Comparison of ENCODE assay signal across 29 cellular contexts in the genomic region with DNA sequence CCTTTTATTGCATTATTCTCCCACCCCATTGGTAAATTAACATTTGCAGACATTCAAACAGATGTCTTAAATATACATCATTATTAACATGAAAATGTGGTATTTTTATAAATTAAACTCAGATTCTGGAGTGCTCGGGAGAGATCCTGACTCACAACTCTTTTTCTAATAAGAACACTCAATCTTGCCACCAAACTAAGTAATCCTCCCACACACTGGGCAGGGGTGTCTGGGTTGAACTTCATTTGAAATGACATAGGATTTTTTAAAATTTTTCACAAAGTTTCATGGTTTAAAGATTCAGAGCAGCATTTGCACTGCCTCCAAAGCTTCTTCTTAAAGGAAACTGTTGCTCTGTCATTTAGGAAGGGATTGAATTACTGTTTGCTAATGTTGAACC.
"Had no signal": no experiment of that assay in that cellular context is flagged by ENCODE, and none has a peak within 500 bp of the region (broad histone marks: within the 10 kb centered on the region; RNA-seq: fewer than 3 reads in every experiment).

No MANE protein-coding gene starts in this region.

- H3K4me3 ChIP-seq: stomach, suprapubic skin, testis, thoracic aorta, thyroid gland, tibial artery, tibial nerve, transverse colon, upper lobe of left lung, upper lobe of right lung, uterus, vagina had no signal

- H3K36me3 ChIP-seq: stomach, suprapubic skin, thoracic aorta, thyroid gland, tibial artery, tibial nerve, transverse colon, upper lobe of left lung, upper lobe of right lung, uterus, vagina had no signal

- H3K36me3 Mint-ChIP-seq: stimulated activated effector memory CD8-positive, alpha-beta T cell treated with anti-CD3 and anti-CD28 coated beads, Interleukin-12 subunit alpha, Interleukin-12 subunit beta, amount 100 ng/mL, for 72 hours; stimulated activated memory B cell treated with anti-CD40 and anti-IgM and Interleukin-4, amounts not matched to agents 10 μg/mL and 1 μg/mL and 100 μg/mL, for 72 hours; stimulated activated naive B cell treated with anti-CD40 and anti-IgM and Interleukin-4, amounts not matched to agents 10 μg/mL and 1 μg/mL and 100 μg/mL, for 72 hours; type B pancreatic cell had no signal

- H3K9me3 ChIP-seq: stomach, suprapubic skin, testis, thoracic aorta, thyroid gland, tibial artery, tibial nerve, transverse colon, upper lobe of left lung, upper lobe of right lung, uterus, vagina had no signal

- DNase-seq: stimulated activated CD4-positive, alpha-beta T cell treated with anti-CD3 and anti-CD28 coated beads, Interleukin-2, amount 100 ng/mL, for 48 hours; stimulated activated CD4-positive, alpha-beta T cell treated with anti-CD3 and anti-CD28 coated beads, Interleukin-4, amount 100 ng/mL, for 1 hour; stimulated activated CD4-positive, alpha-beta T cell treated with anti-CD3 and anti-CD28 coated beads, Interleukin-4, amount 100 ng/mL, for 24 hours; stimulated activated CD4-positive, alpha-beta T cell treated with anti-CD3 and anti-CD28 coated beads, Interleukin-4, amount 100 ng/mL, for 4 hours; stimulated activated CD8-positive, alpha-beta memory T cell treated with anti-CD3 and anti-CD28 coated beads, Interleukin-4, amount 100 ng/mL, for 48 hours; stimulated activated naive B cell treated with anti-CD40 and anti-IgM and Interleukin-4, amounts not matched to agents 10 μg/mL and 1 μg/mL and 100 μg/mL, for 72 hours; stimulated activated naive CD4-positive, alpha-beta T cell; stimulated activated naive CD4-positive, alpha-beta T cell treated with Interleukin-2 at 50 U/mL for 16 hours; stimulated activated naive CD8-positive, alpha-beta T cell treated with anti-CD3 and anti-CD28 coated beads, Interleukin-15, amount 100 ng/mL, for 72 hours; stimulated activated naive CD8-positive, alpha-beta T cell treated with anti-CD3 and anti-CD28 coated beads, Interleukin-15, Interleukin-2, amounts not matched to agents 100 U/mL and 50 U/mL, for 24 hours; stomach; substantia nigra; testis; thyroid gland; tibial artery; transverse colon; trophoblast cell; upper lobe of left lung; upper lobe of right lung; uterus had no signal

- H3K4me1 ChIP-seq: stomach, suprapubic skin, testis, tibial artery, tibial nerve, transverse colon, upper lobe of left lung, upper lobe of right lung, uterus, vagina had no signal

- H3K27me3 Mint-ChIP-seq: stimulated activated memory B cell treated with anti-CD40 and anti-IgM and Interleukin-4, amounts not matched to agents 10 μg/mL and 1 μg/mL and 100 μg/mL, for 72 hours; stimulated activated naive B cell treated with anti-CD40 and anti-IgM and Interleukin-4, amounts not matched to agents 10 μg/mL and 1 μg/mL and 100 μg/mL, for 72 hours; stimulated activated naive CD8-positive, alpha-beta T cell treated with anti-CD3 and anti-CD28 coated beads, Interleukin-15, amount 100 ng/mL, for 72 hours; stimulated activated naive CD8-positive, alpha-beta T cell treated with anti-CD3 and anti-CD28 coated beads, Interleukin-15, Interleukin-2, amounts not matched to agents 100 ng/mL and 50 ng/mL, for 24 hours; type B pancreatic cell had no signal

- H3K4me3 Mint-ChIP-seq: stimulated activated effector memory CD8-positive, alpha-beta T cell treated with anti-CD3 and anti-CD28 coated beads, Interleukin-12 subunit alpha, Interleukin-12 subunit beta, amount 100 ng/mL, for 72 hours; stimulated activated memory B cell treated with anti-CD40 and anti-IgM and Interleukin-4, amounts not matched to agents 10 μg/mL and 1 μg/mL and 100 μg/mL, for 72 hours; stimulated activated naive B cell treated with anti-CD40 and anti-IgM and Interleukin-4, amounts not matched to agents 10 μg/mL and 1 μg/mL and 100 μg/mL, for 72 hours; stimulated activated naive CD8-positive, alpha-beta T cell treated with anti-CD3 and anti-CD28 coated beads, Interleukin-15, amount 100 ng/mL, for 72 hours; stimulated activated naive CD8-positive, alpha-beta T cell treated with anti-CD3 and anti-CD28 coated beads, Interleukin-15, Interleukin-2, amounts not matched to agents 100 ng/mL and 50 ng/mL, for 24 hours; type B pancreatic cell had no signal

- ATAC-seq: stimulated activated effector memory CD8-positive, alpha-beta T cell treated with anti-CD3 and anti-CD28 coated beads, Interleukin-12 subunit alpha, Interleukin-12 subunit beta, amount 100 ng/mL, for 72 hours; stimulated activated naive B cell treated with anti-CD40 and anti-IgM and Interleukin-4, amounts not matched to agents 10 μg/mL and 1 μg/mL and 100 μg/mL, for 72 hours; stimulated activated naive CD8-positive, alpha-beta T cell treated with anti-CD3 and anti-CD28 coated beads, Interleukin-15, amount 100 ng/mL, for 72 hours; stimulated activated naive CD8-positive, alpha-beta T cell treated with anti-CD3 and anti-CD28 coated beads, Interleukin-15, Interleukin-2, amounts not matched to agents 100 U/mL and 50 U/mL, for 24 hours; upper lobe of right lung had no signal

- H3K27ac Mint-ChIP-seq: stimulated activated effector memory CD8-positive, alpha-beta T cell treated with anti-CD3 and anti-CD28 coated beads, Interleukin-12 subunit alpha, Interleukin-12 subunit beta, amount 100 ng/mL, for 72 hours; stimulated activated memory B cell treated with anti-CD40 and anti-IgM and Interleukin-4, amounts not matched to agents 10 μg/mL and 1 μg/mL and 100 μg/mL, for 72 hours; stimulated activated naive B cell treated with anti-CD40 and anti-IgM and Interleukin-4, amounts not matched to agents 10 μg/mL and 1 μg/mL and 100 μg/mL, for 72 hours; stimulated activated naive CD8-positive, alpha-beta T cell treated with anti-CD3 and anti-CD28 coated beads, Interleukin-15, amount 100 ng/mL, for 72 hours; stimulated activated naive CD8-positive, alpha-beta T cell treated with anti-CD3 and anti-CD28 coated beads, Interleukin-15, Interleukin-2, amounts not matched to agents 100 ng/mL and 50 ng/mL, for 24 hours; type B pancreatic cell had no signal

- H3K27ac ChIP-seq: stomach, suprapubic skin, testis, thoracic aorta, thyroid gland, tibial artery, tibial nerve, transverse colon, upper lobe of left lung, upper lobe of right lung, uterus, vagina had no signal

- H3K4me1 Mint-ChIP-seq: stimulated activated effector memory CD8-positive, alpha-beta T cell treated with anti-CD3 and anti-CD28 coated beads, Interleukin-12 subunit alpha, Interleukin-12 subunit beta, amount 100 ng/mL, for 72 hours; stimulated activated memory B cell treated with anti-CD40 and anti-IgM and Interleukin-4, amounts not matched to agents 10 μg/mL and 1 μg/mL and 100 μg/mL, for 72 hours; stimulated activated naive B cell treated with anti-CD40 and anti-IgM and Interleukin-4, amounts not matched to agents 10 μg/mL and 1 μg/mL and 100 μg/mL, for 72 hours; stimulated activated naive CD8-positive, alpha-beta T cell treated with anti-CD3 and anti-CD28 coated beads, Interleukin-15, amount 100 ng/mL, for 72 hours had no signal

- H3K27me3 ChIP-seq: stomach, suprapubic skin, testis, thyroid gland, tibial artery, tibial nerve, transverse colon, upper lobe of left lung, upper lobe of right lung, uterus, vagina had no signal

- H3K9me3 Mint-ChIP-seq: stimulated activated memory B cell treated with anti-CD40 and anti-IgM and Interleukin-4, amounts not matched to agents 10 μg/mL and 1 μg/mL and 100 μg/mL, for 72 hours; stimulated activated naive B cell treated with anti-CD40 and anti-IgM and Interleukin-4, amounts not matched to agents 10 μg/mL and 1 μg/mL and 100 μg/mL, for 72 hours; stimulated activated naive CD8-positive, alpha-beta T cell treated with anti-CD3 and anti-CD28 coated beads, Interleukin-15, amount 100 ng/mL, for 72 hours; stimulated activated naive CD8-positive, alpha-beta T cell treated with anti-CD3 and anti-CD28 coated beads, Interleukin-15, Interleukin-2, amounts not matched to agents 100 ng/mL and 50 ng/mL, for 24 hours; type B pancreatic cell had no signal

- FAIRE-seq: urothelium cell line had no signal
